Comparison of ENCODE assay signal across 18 cellular contexts in the genomic region with DNA sequence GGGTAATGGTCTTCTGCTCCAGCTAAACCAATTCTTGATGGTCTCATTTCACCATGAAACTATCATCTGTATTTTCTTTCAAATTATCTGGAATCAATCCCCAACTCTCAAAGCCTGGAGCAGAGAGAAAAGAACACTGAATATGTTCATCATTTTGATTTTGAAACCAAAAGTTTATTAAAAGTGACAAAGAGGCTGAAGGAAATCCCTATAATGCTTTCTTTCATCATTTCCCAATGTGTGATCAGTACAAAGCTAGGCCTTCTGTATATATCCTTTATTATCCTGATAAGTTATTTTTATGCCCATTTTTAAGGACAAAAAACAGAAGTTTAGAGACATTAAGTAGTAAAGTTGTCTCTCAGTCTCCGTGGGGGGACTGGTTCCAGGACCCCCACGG. TPM values are rescaled to one million over a fixed set of nuclear protein-coding genes. Genes with fewer than 3 reads are reported as not detected.
A peak's percentile ranks its signal among the peaks of the same experiment; 100 is the strongest.
DNase-seq lines count a peak whose midpoint lies in the region; ATAC-seq and TF ChIP-seq lines count a peak whose summit lies in the region.
"Had no signal": no experiment of that assay in that cellular context is flagged by ENCODE, and none has a peak within 500 bp of the region (broad histone marks: within the 10 kb centered on the region; RNA-seq: fewer than 3 reads in every experiment).

No MANE protein-coding gene starts in this region.

- H3K9me3 ChIP-seq in subcutaneous abdominal adipose tissue (ENCODE audit: control insufficient read depth in 5 of 5, low read length in 5 of 5) = no peaks in the 10 kb centered on the region
- H3K9me3 ChIP-seq: ascending aorta, right lobe of liver, suprapubic skin had no signal

- no peak for TF ChIP-seq CTCF in activated CD8-positive, alpha-beta T cell treated with anti-CD3 and anti-CD28 coated beads for 36 hours (IDR thresholded peaks at IDR 0.05)

- DNase-seq in activated naive CD4-positive, alpha-beta T cell treated with anti-CD3 and anti-CD28 coated beads, Interleukin-2, amount 10 ng/mL, durations not matched to agents 7 days and 5 days = no peak
- no peak for DNase-seq in activated naive CD4-positive, alpha-beta T cell treated with anti-CD3 and anti-CD28 coated beads, Interleukin-2, amount 50 U/mL, for 16 hours
- DNase-seq in activated CD8-positive, alpha-beta T cell treated with anti-CD3 and anti-CD28 coated beads for 36 hours = no peak
- no peak for DNase-seq in memory B cell (ENCODE audit: low spot score in 2 of 2)
- no peak for DNase-seq in NOMO-1 treated with DMSO at 0.1 percent for 48 hours (lab: John Stamatoyannopoulos, UW; ENCODE audit: unreplicated experiment)
- DNase-seq in SIG-M5 treated with dmso at 0.1 percent for 504 hours (lab: John Stamatoyannopoulos, UW; ENCODE audit: unreplicated experiment) = no peak
- DNase-seq: activated CD4-positive, CD25-positive, alpha-beta regulatory T cell; kidney glomerular epithelial cell; NCI-H1417 treated with DMSO at 0.1 percent for 48 hours; NCI-H2171 treated with DMSO at 0.1 percent for 48 hours; occipital lobe; right lobe of liver had no signal

- intact Hi-C loops in activated CD8-positive, alpha-beta T cell treated with anti-CD3 and anti-CD28 coated beads for 36 hours (cut with micrococcal nuclease) = no loop called here

- peak overlapping the region; percentile 94 for H3K27ac Mint-ChIP-seq in activated naive CD4-positive, alpha-beta T cell treated with anti-CD3 and anti-CD28 coated beads, Interleukin-2, amount 10 ng/mL, durations not matched to agents 7 days and 5 days
- peak overlapping the region; percentile 84 for H3K27ac Mint-ChIP-seq in activated CD8-positive, alpha-beta T cell treated with anti-CD3 and anti-CD28 coated beads for 36 hours
- H3K27ac Mint-ChIP-seq in memory B cell = no peak overlapping the region
- H3K27ac Mint-ChIP-seq: mesothelial cell of epicardium had no signal

- peaks cover 4% of the 10 kb centered on the region for H3K9me3 Mint-ChIP-seq in activated naive CD4-positive, alpha-beta T cell treated with anti-CD3 and anti-CD28 coated beads, Interleukin-2, amount 10 ng/mL, durations not matched to agents 7 days and 5 days
- H3K9me3 Mint-ChIP-seq in activated CD8-positive, alpha-beta T cell treated with anti-CD3 and anti-CD28 coated beads for 36 hours = peaks cover 2% of the 10 kb centered on the region
- no peaks in the 10 kb centered on the region for H3K9me3 Mint-ChIP-seq in memory B cell

- no peaks in the 10 kb centered on the region for H3K36me3 ChIP-seq in subcutaneous abdominal adipose tissue (ENCODE audit: control insufficient read depth in 5 of 5, insufficient read depth in 5 of 5, low read length in 5 of 5)
- H3K36me3 ChIP-seq: ascending aorta, right lobe of liver, suprapubic skin had no signal

- peak; percentile 40 for ATAC-seq in activated CD8-positive, alpha-beta T cell treated with anti-CD3 and anti-CD28 coated beads for 36 hours
- ATAC-seq in memory B cell (ENCODE audit: low read depth) (no peak), HG03342 (IDR thresholded peaks at IDR 0.05; ENCODE audit: unreplicated experiment) (no peak)
- ATAC-seq: HCT116, right lobe of liver had no signal

- no peaks in the 10 kb centered on the region for H3K27me3 ChIP-seq in subcutaneous abdominal adipose tissue (ENCODE audit: control insufficient read depth in 5 of 5, insufficient read depth in 4 of 5, low read length in 5 of 5)
- H3K27me3 ChIP-seq: ascending aorta, right lobe of liver, suprapubic skin had no signal

- no peaks in the 10 kb centered on the region for H3K27me3 Mint-ChIP-seq in activated naive CD4-positive, alpha-beta T cell treated with anti-CD3 and anti-CD28 coated beads, Interleukin-2, amount 10 ng/mL, durations not matched to agents 7 days and 5 days
- no peaks in the 10 kb centered on the region for H3K27me3 Mint-ChIP-seq in activated CD8-positive, alpha-beta T cell treated with anti-CD3 and anti-CD28 coated beads for 36 hours
- H3K27me3 Mint-ChIP-seq in memory B cell = no peaks in the 10 kb centered on the region

- H3K4me3 ChIP-seq in subcutaneous abdominal adipose tissue (ENCODE audit: low read depth in 1 of 5, low read length in 5 of 5) = no peak overlapping the region
- H3K4me3 ChIP-seq: right lobe of liver, suprapubic skin had no signal

- peaks cover 8% of the 10 kb centered on the region for H3K36me3 Mint-ChIP-seq in activated naive CD4-positive, alpha-beta T cell treated with anti-CD3 and anti-CD28 coated beads, Interleukin-2, amount 10 ng/mL, durations not matched to agents 7 days and 5 days
- H3K36me3 Mint-ChIP-seq in activated CD8-positive, alpha-beta T cell treated with anti-CD3 and anti-CD28 coated beads for 36 hours (ENCODE audit: low read depth) = peaks cover 3% of the 10 kb centered on the region
- H3K36me3 Mint-ChIP-seq in memory B cell = no peaks in the 10 kb centered on the region
- H3K36me3 Mint-ChIP-seq: mesothelial cell of epicardium had no signal

- peak overlapping the region; percentile 55 for H3K27ac ChIP-seq in subcutaneous abdominal adipose tissue (ENCODE audit: low read depth, low read length)
- H3K27ac ChIP-seq: right lobe of liver, suprapubic skin had no signal

- peak overlapping the region; percentile 79 for H3K4me3 Mint-ChIP-seq in activated naive CD4-positive, alpha-beta T cell treated with anti-CD3 and anti-CD28 coated beads, Interleukin-2, amount 10 ng/mL, durations not matched to agents 7 days and 5 days
- H3K4me3 Mint-ChIP-seq in activated CD8-positive, alpha-beta T cell treated with anti-CD3 and anti-CD28 coated beads for 36 hours = peak overlapping the region; percentile 74
- H3K4me3 Mint-ChIP-seq in memory B cell = peak overlapping the region; percentile 10
- H3K4me3 Mint-ChIP-seq: mesothelial cell of epicardium had no signal

- H3K4me1 ChIP-seq in subcutaneous abdominal adipose tissue (ENCODE audit: control insufficient read depth in 5 of 5, insufficient read depth in 5 of 5, low read length in 5 of 5) = peaks cover 0 to 48% (median 31%) of the 10 kb centered on the region in 5 donors

- POLR2A ChIA-PET in activated CD8-positive, alpha-beta T cell treated with anti-CD3 and anti-CD28 coated beads for 36 hours (lab: Charles Lee) = interaction anchor here (1.2 to 2.6 kb wide), 4 partner anchors 9 to 51 kb away, joined by 3 to 13 read pairs (median 8); no protein-coding TSS in a partner anchor

- H3K9ac ChIP-seq in subcutaneous abdominal adipose tissue (ENCODE audit: low read length in 5 of 5) = no peak overlapping the region

- CTCF ChIA-PET in activated naive CD4-positive, alpha-beta T cell treated with anti-CD3 and anti-CD28 coated beads, Interleukin-2, amount 10 ng/mL, durations not matched to agents 7 days and 5 days (lab: Charles Lee) = interaction anchor here (1.0 to 1.8 kb wide), 6 partner anchors 9 to 21 kb away, joined by 3 to 5 read pairs (median 4); no protein-coding TSS in a partner anchor
- CTCF ChIA-PET in activated CD8-positive, alpha-beta T cell treated with anti-CD3 and anti-CD28 coated beads for 36 hours (lab: Charles Lee) = interaction anchor here (1.2 to 3.2 kb wide), 4 partner anchors 10 to 19 kb away, joined by 3 to 11 read pairs (median 4); no protein-coding TSS in a partner anchor

- H3K4me1 Mint-ChIP-seq in activated naive CD4-positive, alpha-beta T cell treated with anti-CD3 and anti-CD28 coated beads, Interleukin-2, amount 10 ng/mL, durations not matched to agents 7 days and 5 days = peaks cover 75% of the 10 kb centered on the region
- H3K4me1 Mint-ChIP-seq in activated CD8-positive, alpha-beta T cell treated with anti-CD3 and anti-CD28 coated beads for 36 hours (ENCODE audit: low read depth) = peaks cover 59% of the 10 kb centered on the region
- H3K4me1 Mint-ChIP-seq in memory B cell = peaks cover 26% of the 10 kb centered on the region

RNA-seq across cellular contexts. Expression of gene MBNL1, which starts 50.1 kb away (rescaled TPM):
- total RNA-seq in activated CD8-positive, alpha-beta T cell treated with anti-CD3 and anti-CD28 coated beads for 36 hours = 100 to 1,000 TPM; 341 to 360 TPM

Comparison
In these comparisons a context has a peak if more than half of its experiments do, and no peak if none do; other contexts are left out.
1. H3K4me3 Mint-ChIP-seq: peak in every context shown above with its lines; median percentile 79 in activated naive CD4-positive, alpha-beta T cell treated with anti-CD3 and anti-CD28 coated beads, Interleukin-2, amount 10 ng/mL, durations not matched to agents 7 days and 5 days; 74 in activated CD8-positive, alpha-beta T cell treated with anti-CD3 and anti-CD28 coated beads for 36 hours; 10 in memory B cell.